19 cellular contexts compared by ENCODE assay signal in genomic region chr6:82045965-82046756, GRCh38.
DNase-seq lines count a peak whose midpoint lies in the region; ATAC-seq, FAIRE-seq and TF ChIP-seq lines count a peak whose summit lies in the region.
"Had no signal": no experiment of that assay in that cellular context is flagged by ENCODE, and none has a peak within 500 bp of the region (broad histone marks: within the 10 kb centered on the region; RNA-seq: fewer than 3 reads in every experiment).

No MANE protein-coding gene starts in this region.

- no peaks in the 10 kb centered on the region for H3K4me1 ChIP-seq in smooth muscle cell (ENCODE audit: low read depth)
- no peaks in the 10 kb centered on the region for H3K4me1 ChIP-seq in body of pancreas
- H3K4me1 ChIP-seq in BE2C, result no peaks in the 10 kb centered on the region
- H3K4me1 ChIP-seq: breast epithelium, parathyroid adenoma had no signal

- FAIRE-seq in RCC 7860 (lab: Jason Lieb, UNC), result peak; percentile 98
- FAIRE-seq: GM18507 had no signal

- no peaks in the 10 kb centered on the region for H3K36me3 ChIP-seq in smooth muscle cell (ENCODE audit: low read depth)
- H3K36me3 ChIP-seq in body of pancreas (replicated peaks in 1 of 2; ENCODE audit: insufficient read depth in 1 of 2, low read depth in 2 of 2), result no peaks in the 10 kb centered on the region
- H3K36me3 ChIP-seq in BE2C, result no peaks in the 10 kb centered on the region
- H3K36me3 ChIP-seq: breast epithelium had no signal

- DNase-seq in ELR (ENCODE audit: low read depth), result peak; percentile 89
- DNase-seq in RCC 7860 (ENCODE audit: low spot score), result peak; percentile 93
- peak; percentile 98 for DNase-seq in fibroblast of mammary gland (ENCODE audit: low read depth)
- no peak for DNase-seq in smooth muscle cell (lab: John Stamatoyannopoulos, UW; ENCODE audit: unreplicated experiment)
- DNase-seq in body of pancreas, result no peak
- DNase-seq in cerebellum (ENCODE audit: low spot score), result no peak
- no peak for DNase-seq in BE2C
- DNase-seq: activated effector memory CD4-positive, alpha-beta T cell treated with Interleukin-2 at 50 U/mL for 16 hours; CD4-positive, CD25-positive, alpha-beta regulatory T cell; effector CD8-positive, alpha-beta T cell; glutamatergic neuron; islet precursor cell; KG1; NCI-H1694 treated with DMSO at 0.1 percent for 48 hours; NCI-H510A had no signal

- H3K79me2 ChIP-seq in smooth muscle cell (ENCODE audit: low read depth), result no peaks in the 10 kb centered on the region
- H3K79me2 ChIP-seq: parathyroid adenoma had no signal

- no peak for TF ChIP-seq POLR2A in body of pancreas (IDR thresholded peaks at IDR 0.05)

- ATAC-seq in body of pancreas, result no peak
- ATAC-seq: GM23338 had no signal

- H3K4me3 ChIP-seq in fibroblast of mammary gland (ENCODE audit: control insufficient read depth, low read depth, low read length) (no peak overlapping the region), smooth muscle cell (no peak overlapping the region), body of pancreas (no peak overlapping the region), BE2C (ENCODE audit: low read depth, low read length) (no peak overlapping the region)
- H3K4me3 ChIP-seq: breast epithelium, GM23338 had no signal

- H3K9me3 ChIP-seq in smooth muscle cell (replicated peaks; ENCODE audit: low read depth) (no peaks in the 10 kb centered on the region), body of pancreas (no peaks in the 10 kb centered on the region), BE2C (no peaks in the 10 kb centered on the region)
- H3K9me3 ChIP-seq: breast epithelium had no signal

- H3K9ac ChIP-seq in smooth muscle cell (ENCODE audit: low read depth), result no peak overlapping the region
- H3K9ac ChIP-seq: parathyroid adenoma had no signal

- no peak overlapping the region for H2AFZ ChIP-seq in smooth muscle cell (ENCODE audit: low read depth)
- H2AFZ ChIP-seq: GM23338, parathyroid adenoma had no signal

- H4K20me1 ChIP-seq in smooth muscle cell (ENCODE audit: low read depth), result no peaks in the 10 kb centered on the region

- 64% methylated on average over 6 of the region's 6 CpGs for WGBS in smooth muscle cell (ENCODE audit: low lambda C conversion rate)
- WGBS in body of pancreas, 2 donors, result 63 to 76% methylated on average over 6 of the region's 6 CpGs

- H3F3A ChIP-seq in smooth muscle cell (ENCODE audit: low read depth), result no peaks in the 10 kb centered on the region

- H3K27ac ChIP-seq in smooth muscle cell (ENCODE audit: low read depth) (peak overlapping the region; percentile 43), body of pancreas (no peak overlapping the region)
- H3K27ac ChIP-seq: breast epithelium, parathyroid adenoma had no signal

- TF ChIP-seq CTCF in fibroblast of mammary gland (conservative IDR thresholded peaks at IDR 0.05; ENCODE audit: control insufficient read depth, insufficient read depth, low read depth, low read length) (no peak), smooth muscle cell (IDR thresholded peaks at IDR 0.05; ENCODE audit: borderline replicate concordance, insufficient read depth, poor library complexity, severe bottlenecking) (no peak), body of pancreas (IDR thresholded peaks at IDR 0.05) (no peak), BE2C (IDR thresholded peaks at IDR 0.05; ENCODE audit: low read depth, low read length) (no peak)

- H3K4me2 ChIP-seq in smooth muscle cell, result no peak overlapping the region
- H3K4me2 ChIP-seq: GM23338 had no signal

- intact Hi-C loops in body of pancreas (cut with DNase I), result no loop called here

- no peaks in the 10 kb centered on the region for H3K27me3 ChIP-seq in smooth muscle cell (ENCODE audit: low read depth)
- H3K27me3 ChIP-seq in body of pancreas, result no peaks in the 10 kb centered on the region
- no peaks in the 10 kb centered on the region for H3K27me3 ChIP-seq in BE2C
- H3K27me3 ChIP-seq: breast epithelium had no signal

Comparison
In these comparisons a context has a peak if more than half of its experiments do, and no peak if none do; other contexts are left out.
1. DNase-seq: peak in ELR (single experiment), RCC 7860 (single experiment) and fibroblast of mammary gland (single experiment); none in smooth muscle cell (single experiment), body of pancreas (0 of 4), cerebellum (single experiment) and BE2C (single experiment).